11 cellular contexts compared by ENCODE assay signal in the genomic region with DNA sequence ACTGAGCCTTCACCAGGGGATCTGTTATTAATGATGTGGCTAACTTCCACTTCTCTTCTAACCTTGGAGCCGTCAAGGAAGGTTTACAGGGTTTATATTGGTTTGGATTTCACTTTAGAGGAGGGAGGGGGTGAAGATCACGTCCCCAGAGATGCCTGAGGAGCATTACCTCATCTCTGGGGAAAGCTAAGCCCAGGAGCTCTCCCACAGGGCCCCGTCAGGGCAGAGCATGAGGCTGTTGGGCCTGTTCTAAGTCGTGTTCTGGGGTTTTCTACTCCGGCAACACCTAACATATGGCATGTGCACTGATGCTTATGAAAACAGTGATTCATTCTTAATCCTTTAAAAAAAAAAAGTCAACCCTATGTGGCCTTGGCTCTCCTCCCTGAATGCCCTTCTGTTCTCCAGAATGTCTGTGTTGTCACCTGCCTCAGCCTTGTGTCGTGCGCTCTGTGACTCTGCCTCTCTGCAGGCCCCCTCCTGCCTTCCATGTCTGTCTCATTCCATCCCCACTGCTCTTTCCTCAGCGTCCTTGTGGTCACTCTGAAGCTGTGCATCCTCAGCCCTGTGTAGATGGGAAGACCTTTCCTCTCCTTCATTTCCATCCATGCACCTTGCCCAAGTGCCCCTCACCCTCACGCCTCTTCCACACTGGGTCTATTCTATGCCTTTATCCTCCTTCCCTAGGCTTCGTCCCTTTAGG.
DNase-seq lines count a peak whose midpoint lies in the region; ATAC-seq and TF ChIP-seq lines count a peak whose summit lies in the region.
"Had no signal": no experiment of that assay in that cellular context is flagged by ENCODE, and none has a peak within 500 bp of the region (broad histone marks: within the 10 kb centered on the region; RNA-seq: fewer than 3 reads in every experiment).

No MANE protein-coding gene starts in this region.

- H3K27ac ChIP-seq in H9 (ENCODE audit: insufficient read length, low read depth, low read length) (no peak overlapping the region), Karpas-422 (ENCODE audit: low read length) (no peak overlapping the region)
- H3K27ac ChIP-seq: colonic mucosa had no signal

- no peaks in the 10 kb centered on the region for H3K36me3 ChIP-seq in Karpas-422 (ENCODE audit: insufficient read depth, low read length)
- H3K36me3 ChIP-seq: colonic mucosa had no signal

- H3K9me3 ChIP-seq in H9 (ENCODE audit: control insufficient read depth, low read depth, low read length) = no peaks in the 10 kb centered on the region
- no peaks in the 10 kb centered on the region for H3K9me3 ChIP-seq in Karpas-422 (ENCODE audit: low read length)
- H3K9me3 ChIP-seq: colonic mucosa had no signal

- intact Hi-C loops in activated B cell treated with CpG ODN at 0.5 μM for 24 hours (cut with micrococcal nuclease) = no loop called here

- no peaks in the 10 kb centered on the region for H3K23me2 ChIP-seq in H9 (ENCODE audit: insufficient read length, low read depth, low read length, poor library complexity, severe bottlenecking)

- no peaks in the 10 kb centered on the region for H3K79me2 ChIP-seq in H9 (ENCODE audit: insufficient read depth, low read length)
- no peaks in the 10 kb centered on the region for H3K79me2 ChIP-seq in Karpas-422 (ENCODE audit: low read length)

- no peak overlapping the region for H2BK20ac ChIP-seq in H9 (ENCODE audit: low read depth, low read length, poor library complexity, severe bottlenecking)

- DNase-seq in AG09309 (ENCODE audit: low read depth) = peak; percentile 43
- DNase-seq in H9 = peak; percentile 34
- no peak for DNase-seq in activated B cell treated with CpG ODN at 0.5 μM for 24 hours
- DNase-seq in iris pigment epithelial cell (ENCODE audit: low read depth) = peak; percentile 74
- DNase-seq in Karpas-422 = no peak
- no peak for DNase-seq in SHP77 (lab: John Stamatoyannopoulos, UW)
- DNase-seq in NCI-H345 treated with DMSO at 0.1 percent for 48 hours (lab: John Stamatoyannopoulos, UW; ENCODE audit: unreplicated experiment) = no peak
- DNase-seq in NCI-H345 (lab: John Stamatoyannopoulos, UW) = no peak
- DNase-seq: activated CD4-positive, alpha-beta T cell treated with anti-CD3 and anti-CD28 coated beads for 1 hour; colonic mucosa; NCI-H2029 treated with DMSO at 0.1 percent for 48 hours had no signal

- H4K20me1 ChIP-seq in H9 (ENCODE audit: control insufficient read depth, insufficient read depth, insufficient read length) (no peaks in the 10 kb centered on the region), Karpas-422 (ENCODE audit: insufficient read depth, low read depth, low read length) (no peaks in the 10 kb centered on the region)

- H3K4me3 Mint-ChIP-seq in H9 = no peak overlapping the region
- no peak overlapping the region for H3K4me3 Mint-ChIP-seq in activated B cell treated with CpG ODN at 0.5 μM for 24 hours

- no peaks in the 10 kb centered on the region for H3K27me3 ChIP-seq in H9 (ENCODE audit: insufficient read depth, low read length)
- H3K27me3 ChIP-seq in Karpas-422 (ENCODE audit: low read length) = no peaks in the 10 kb centered on the region
- H3K27me3 ChIP-seq: colonic mucosa had no signal

- no peak overlapping the region for H3K23ac ChIP-seq in H9 (ENCODE audit: insufficient read length, low read depth, low read length)

- H3K4me1 Mint-ChIP-seq in H9 (peaks cover 3 to 5% of the 10 kb centered on the region in 2 experiments; a peak in 3 of 4 replicates), activated B cell treated with CpG ODN at 0.5 μM for 24 hours (peaks cover 41% of the 10 kb centered on the region)

- H4K5ac ChIP-seq in H9 (ENCODE audit: insufficient read length, low read depth, low read length) = no peak overlapping the region

- H3K18ac ChIP-seq in H9 (ENCODE audit: insufficient read length, low read depth, low read length) = no peak overlapping the region

- H2AK5ac ChIP-seq in H9 (ENCODE audit: insufficient read length, low read length) = no peak overlapping the region

- H3K9ac ChIP-seq in H9 (ENCODE audit: extremely low read depth, insufficient read length, low read length) (no peak overlapping the region), Karpas-422 (ENCODE audit: low read length) (no peak overlapping the region)

- no peak overlapping the region for H2BK12ac ChIP-seq in H9 (ENCODE audit: insufficient read length, low read depth, low read length)

- no peak overlapping the region for H3K14ac ChIP-seq in H9 (ENCODE audit: insufficient read depth, low read length)

- POLR2A ChIA-PET in activated B cell treated with CpG ODN at 0.5 μM for 24 hours (lab: Charles Lee) = interaction anchor here (0.5 to 0.6 kb wide), 2 partner anchors 140 to 296 kb away, joined by 3 read pairs; no protein-coding TSS in a partner anchor

- H3K27ac Mint-ChIP-seq in H9 (no peak overlapping the region), activated B cell treated with CpG ODN at 0.5 μM for 24 hours (peak overlapping the region; percentile 38)

- no peak overlapping the region for H2BK5ac ChIP-seq in H9 (ENCODE audit: insufficient read length, low read length)

- H3K36me3 Mint-ChIP-seq in H9 (ENCODE audit: insufficient read depth in 1 of 3, low read depth in 3 of 3) = no peaks in the 10 kb centered on the region
- no peaks in the 10 kb centered on the region for H3K36me3 Mint-ChIP-seq in activated B cell treated with CpG ODN at 0.5 μM for 24 hours (ENCODE audit: low read depth)

- H3K4me1 ChIP-seq in H9 (ENCODE audit: insufficient read depth, low read length) (no peaks in the 10 kb centered on the region), Karpas-422 (ENCODE audit: low read length) (peaks cover 7% of the 10 kb centered on the region)
- H3K4me1 ChIP-seq: colonic mucosa had no signal

- no peaks in the 10 kb centered on the region for H3K9me2 ChIP-seq in Karpas-422 (replicated peaks; ENCODE audit: insufficient read depth, low read length)

- peak; percentile 8 for TF ChIP-seq CTCF in AG09309 (IDR thresholded peaks at IDR 0.05; ENCODE audit: control insufficient read depth, insufficient read depth, low read depth, low read length, missing control alignments)
- TF ChIP-seq CTCF in H9 (conservative IDR thresholded peaks at IDR 0.05) = peak; percentile 37; the same call in 2 of the 3 replicates
- no peak for TF ChIP-seq CTCF in activated B cell treated with CpG ODN at 0.5 μM for 24 hours (IDR thresholded peaks at IDR 0.05)

- H4K8ac ChIP-seq in H9 (replicated peaks; ENCODE audit: insufficient read length, low read depth, low read length) = no peak overlapping the region

- H3K4me2 ChIP-seq in H9 (ENCODE audit: insufficient read depth, insufficient read length, low read length) (no peak overlapping the region), Karpas-422 (ENCODE audit: low read depth, low read length, poor library complexity, severe bottlenecking) (no peak overlapping the region)

- CTCF ChIA-PET in activated B cell treated with CpG ODN at 0.5 μM for 24 hours (lab: Charles Lee) = no interaction called here

- no peak overlapping the region for H4K91ac ChIP-seq in H9 (ENCODE audit: insufficient read length, low read depth, low read length)

- no peak overlapping the region for H3K4me3 ChIP-seq in AG09309 (ENCODE audit: control insufficient read depth, low read depth, low read length)
- no peak overlapping the region for H3K4me3 ChIP-seq in Karpas-422 (ENCODE audit: low read length)
- H3K4me3 ChIP-seq: colonic mucosa had no signal

- H2AFZ ChIP-seq in H9 (ENCODE audit: low read length) = no peak overlapping the region
- H2AFZ ChIP-seq in Karpas-422 (ENCODE audit: low read length) = no peak overlapping the region

- H3K9me3 Mint-ChIP-seq in H9 = no peaks in the 10 kb centered on the region
- no peaks in the 10 kb centered on the region for H3K9me3 Mint-ChIP-seq in activated B cell treated with CpG ODN at 0.5 μM for 24 hours

- H2BK120ac ChIP-seq in H9 (ENCODE audit: low read depth, low read length, poor library complexity, severe bottlenecking) = no peak overlapping the region

- peak; percentile 62 for ATAC-seq in activated B cell treated with CpG ODN at 0.5 μM for 24 hours (ENCODE audit: low read depth)

- H3T11ph ChIP-seq in H9 (ENCODE audit: low read length) = no peak overlapping the region

- H3K79me1 ChIP-seq in H9 (ENCODE audit: insufficient read depth, low read depth, low read length, poor library complexity, severe bottlenecking) = no peaks in the 10 kb centered on the region

- H3K56ac ChIP-seq in H9 (ENCODE audit: insufficient read length, low read depth, low read length) = no peak overlapping the region

- no CpG with 5 or more reads among the region's 10 CpGs for WGBS in H9 (ENCODE audit: extremely low coverage, insufficient read length, low lambda C conversion rate)

- H2BK15ac ChIP-seq in H9 (ENCODE audit: low read depth, low read length) = no peak overlapping the region

- H3K27me3 Mint-ChIP-seq in H9 (ENCODE audit: low read depth) (no peaks in the 10 kb centered on the region; the same call in 1 of the 2 replicates), activated B cell treated with CpG ODN at 0.5 μM for 24 hours (no peaks in the 10 kb centered on the region)

- H3K4ac ChIP-seq in H9 (ENCODE audit: low read depth, low read length) = no peak overlapping the region

Comparison
In these comparisons a context has a peak if more than half of its experiments do, and no peak if none do; other contexts are left out.
1. DNase-seq: peak in AG09309 (single experiment), H9 (single experiment) and iris pigment epithelial cell (single experiment); none in activated B cell treated with CpG ODN at 0.5 μM for 24 hours (single experiment), Karpas-422 (single experiment), SHP77 (0 of 2), NCI-H345 treated with DMSO at 0.1 percent for 48 hours (single experiment) and NCI-H345 (single experiment).